Comparison of ENCODE assay signal across 12 cellular contexts in the genomic region with DNA sequence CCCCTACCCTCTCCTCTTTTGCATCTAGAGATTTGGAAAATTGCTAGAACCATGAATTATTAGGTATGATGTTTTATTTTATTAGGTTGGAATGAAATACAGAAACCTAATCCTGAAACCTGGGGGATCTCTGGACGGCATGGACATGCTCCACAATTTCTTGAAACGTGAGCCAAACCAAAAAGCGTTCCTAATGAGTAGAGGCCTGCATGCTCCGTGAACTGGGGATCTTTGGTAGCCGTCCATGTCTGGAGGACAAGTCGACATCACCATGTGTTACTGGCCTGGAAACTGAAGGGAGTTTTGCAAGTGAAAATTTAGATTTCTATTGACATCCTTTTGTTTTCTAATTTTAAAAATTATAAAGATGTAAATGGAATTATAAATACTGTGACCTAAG.
DNase-seq lines count a peak whose midpoint lies in the region; TF ChIP-seq lines count a peak whose summit lies in the region.
"Had no signal": no experiment of that assay in that cellular context is flagged by ENCODE, and none has a peak within 500 bp of the region (broad histone marks: within the 10 kb centered on the region; RNA-seq: fewer than 3 reads in every experiment).

No MANE protein-coding gene starts in this region.

- H3K36me3 ChIP-seq in MM.1S (replicated peaks; ENCODE audit: insufficient read depth, low read length) (no peaks in the 10 kb centered on the region), esophagus muscularis mucosa (peaks cover 0 to 4% (median 0%) of the 10 kb centered on the region in 4 donors), colonic mucosa (no peaks in the 10 kb centered on the region)

- H3F3A ChIP-seq in MM.1S (ENCODE audit: insufficient read depth, low read length), result peaks cover 16% of the 10 kb centered on the region

- H3K9me3 ChIP-seq in MM.1S (replicated peaks; ENCODE audit: insufficient read depth, low read length) (no peaks in the 10 kb centered on the region), esophagus muscularis mucosa (no peaks in the 10 kb centered on the region), colonic mucosa (no peaks in the 10 kb centered on the region)
- H3K9me3 ChIP-seq: SJSA1 had no signal

- no peaks in the 10 kb centered on the region for H3K27me3 ChIP-seq in MM.1S (replicated peaks; ENCODE audit: insufficient read depth, low read length)
- no peaks in the 10 kb centered on the region for H3K27me3 ChIP-seq in esophagus muscularis mucosa
- H3K27me3 ChIP-seq in colonic mucosa, result no peaks in the 10 kb centered on the region
- H3K27me3 ChIP-seq: SJSA1 had no signal

- 0 out of 2 replicates have a peak overlapping the region, but pooled peaks have one; percentile 46 for H2AFZ ChIP-seq in MM.1S (ENCODE audit: low read length)

- H3K4me3 Mint-ChIP-seq in brain, result no peak overlapping the region
- H3K4me3 Mint-ChIP-seq in nephron, result peak overlapping the region in 1 of 3 experiments; percentile 8
- H3K4me3 Mint-ChIP-seq: B cell; CD4-positive, alpha-beta T cell had no signal

- H3K27ac ChIP-seq in MM.1S (ENCODE audit: low read length) (peak overlapping the region; percentile 65; the same call in 1 of the 2 replicates), esophagus muscularis mucosa (replicated peaks in 1 of 4) (no peak overlapping the region), colonic mucosa (no peak overlapping the region)
- H3K27ac ChIP-seq: SJSA1 had no signal

- TF ChIP-seq EP300 in esophagus muscularis mucosa (IDR thresholded peaks at IDR 0.05), result no peak

- H3K9ac ChIP-seq in MM.1S (ENCODE audit: low read length), result no peak overlapping the region
- no peak overlapping the region for H3K9ac ChIP-seq in colonic mucosa (ENCODE audit: low read depth in 2 of 2, low read length in 2 of 2)

- H3K79me2 ChIP-seq in MM.1S (ENCODE audit: low read length), result no peaks in the 10 kb centered on the region

- no peaks in the 10 kb centered on the region for H4K20me1 ChIP-seq in MM.1S (ENCODE audit: insufficient read depth, low read length)

- H3K27me3 Mint-ChIP-seq in brain (peaks cover 3% of the 10 kb centered on the region), nephron (ENCODE audit: low read depth) (no peaks in the 10 kb centered on the region)
- H3K27me3 Mint-ChIP-seq: B cell; CD4-positive, alpha-beta T cell had no signal

- peaks cover 29% of the 10 kb centered on the region for H3K36me3 Mint-ChIP-seq in brain
- H3K36me3 Mint-ChIP-seq in nephron (ENCODE audit: low read depth), result peaks cover 21% of the 10 kb centered on the region

- H3K9me3 Mint-ChIP-seq in brain (no peaks in the 10 kb centered on the region), nephron (no peaks in the 10 kb centered on the region)
- H3K9me3 Mint-ChIP-seq: CD4-positive, alpha-beta T cell had no signal

- TF ChIP-seq POLR2A in esophagus muscularis mucosa (IDR thresholded peaks at IDR 0.05; ENCODE audit: low read depth), result no peak

- WGBS in esophagus muscularis mucosa, result 82% methylated on average over 6 of the region's 6 CpGs

- H3K4me1 Mint-ChIP-seq in brain (peaks cover 28% of the 10 kb centered on the region), nephron (peaks cover 68% of the 10 kb centered on the region)

- H3K4me3 ChIP-seq in MM.1S (ENCODE audit: low read length) (no peak overlapping the region), esophagus muscularis mucosa (no peak overlapping the region), colonic mucosa (no peak overlapping the region)
- H3K4me3 ChIP-seq: SJSA1 had no signal

- no peak for TF ChIP-seq CTCF in MM.1S (IDR thresholded peaks at IDR 0.05; ENCODE audit: low read length)
- no peak for TF ChIP-seq CTCF in brain (conservative IDR thresholded peaks at IDR 0.05)
- TF ChIP-seq CTCF in nephron (IDR thresholded peaks at IDR 0.05; ENCODE audit: unreplicated experiment in 3 of 3), result no peak
- no peak for TF ChIP-seq CTCF in esophagus muscularis mucosa (IDR thresholded peaks at IDR 0.05)
- TF ChIP-seq CTCF in colonic mucosa (IDR thresholded peaks at IDR 0.05), result no peak

- DNase-seq in MM.1S (no peak), superior temporal gyrus (ENCODE audit: extremely low spot score) (peak; percentile 48), OCI-M1 (lab: John Stamatoyannopoulos, UW) (no peak), esophagus muscularis mucosa (ENCODE audit: extremely low spot score) (no peak), colonic mucosa (no peak)
- DNase-seq: CD4-positive, alpha-beta T cell; DMS53; NCI-H187 had no signal

- H3K9me2 ChIP-seq in MM.1S (replicated peaks; ENCODE audit: insufficient read depth, low read length), result no peaks in the 10 kb centered on the region

- H3K4me1 ChIP-seq in MM.1S (ENCODE audit: low read length), result peaks cover 71% of the 10 kb centered on the region
- peaks cover 0 to 1% (median 0%) of the 10 kb centered on the region in 4 donors for H3K4me1 ChIP-seq in esophagus muscularis mucosa
- H3K4me1 ChIP-seq in colonic mucosa, result no peaks in the 10 kb centered on the region

- peak overlapping the region; percentile 76 for H3K4me2 ChIP-seq in MM.1S (ENCODE audit: low read depth, low read length)

- intact Hi-C loops in esophagus muscularis mucosa (cut with DNase I), result no loop called here
- intact Hi-C loops in colonic mucosa (cut with DNase I), result no loop called here

- H3K27ac Mint-ChIP-seq in brain (peak overlapping the region in 3 of 5 experiments; percentile 47 to 75 (median 60)), nephron (peak overlapping the region; percentile 14 to 90 (median 64))
- H3K27ac Mint-ChIP-seq: CD4-positive, alpha-beta T cell had no signal
